ENCODE assay signal across 20 cellular contexts in genomic region chr3:15204005-15204404, GRCh38. TPM values are rescaled to one million over a fixed set of nuclear protein-coding genes. Genes with fewer than 3 reads are reported as not detected.
DNase-seq lines count a peak whose midpoint lies in the region; ATAC-seq and TF ChIP-seq lines count a peak whose summit lies in the region.
"Had no signal": no experiment of that assay in that cellular context is flagged by ENCODE, and none has a peak within 500 bp of the region (broad histone marks: within the 10 kb centered on the region; RNA-seq: fewer than 3 reads in every experiment).

No MANE protein-coding gene starts in this region.

- H2BK12ac ChIP-seq in neuronal stem cell (ENCODE audit: low read length), result no peak overlapping the region

- DNase-seq in EH (ENCODE audit: low read depth), result peak; percentile 52
- DNase-seq in NB4 (ENCODE audit: low read depth), result peak; percentile 15
- DNase-seq in fibroblast of mammary gland (ENCODE audit: low read depth), result peak; percentile 34
- no peak for DNase-seq in neuronal stem cell (ENCODE audit: low spot score)
- DNase-seq in breast epithelium (ENCODE audit: low spot score in 2 of 2), result no peak
- DNase-seq in NCI-H226, result no peak
- no peak for DNase-seq in NOMO-1 treated with DMSO at 0.1 percent for 48 hours (lab: John Stamatoyannopoulos, UW; ENCODE audit: unreplicated experiment)
- DNase-seq: activated CD4-positive, CD25-positive, alpha-beta regulatory T cell treated with anti-CD3 and anti-CD28 coated beads, Interleukin-2, amount 50 U/mL, for 72 hours; aorta; DMS 273 treated with DMSO at 0.1 percent for 48 hours; glutamatergic neuron; Kasumi-1; NCI-H1417 treated with DMSO at 0.1 percent for 48 hours; NCI-H2227 treated with DMSO at 0.1 percent for 48 hours; NK-92 treated with Interleukin-12 subunit alpha and Interleukin-12 subunit beta, amount 100 ng/mL, for 24 hours; SHP77 treated with DMSO at 0.1 percent for 48 hours; stimulated activated CD4-positive, alpha-beta T cell treated with anti-CD3 and anti-CD28 coated beads, Interleukin-2, amount 100 ng/mL, for 24 hours had no signal

- no peak overlapping the region for H3K4me2 ChIP-seq in neuronal stem cell (ENCODE audit: insufficient read depth, low read length, poor library complexity, severe bottlenecking)

- H3K4me3 ChIP-seq in NB4 (ENCODE audit: low read depth, low read length), result no peak overlapping the region
- H3K4me3 ChIP-seq in fibroblast of mammary gland (ENCODE audit: control insufficient read depth, low read depth, low read length), result no peak overlapping the region
- no peak overlapping the region for H3K4me3 ChIP-seq in neuronal stem cell (ENCODE audit: low read length in 2 of 2)
- H3K4me3 ChIP-seq in breast epithelium, result no peak overlapping the region
- H3K4me3 ChIP-seq: right atrium auricular region had no signal

- H3K9me3 ChIP-seq in neuronal stem cell (replicated peaks in 1 of 2; ENCODE audit: control insufficient read depth in 2 of 2, insufficient read depth in 1 of 2, low read depth in 1 of 2, low read length in 2 of 2) (no peaks in the 10 kb centered on the region), breast epithelium (no peaks in the 10 kb centered on the region)
- H3K9me3 ChIP-seq: neutrophil, right atrium auricular region had no signal

- TF ChIP-seq POLR2A in NB4 (IDR thresholded peaks at IDR 0.05; ENCODE audit: extremely low read depth, insufficient read length) (no peak), breast epithelium (IDR thresholded peaks at IDR 0.05) (no peak)

- no peak overlapping the region for H3K18ac ChIP-seq in neuronal stem cell (ENCODE audit: low read length)

- no peak overlapping the region for H3K14ac ChIP-seq in neuronal stem cell (ENCODE audit: low read length)

- H2AFZ ChIP-seq in neuronal stem cell (ENCODE audit: low read length), result no peak overlapping the region

- peaks cover 0 to 7% of the 10 kb centered on the region in 2 donors for H3K4me1 ChIP-seq in neuronal stem cell (ENCODE audit: control insufficient read depth in 2 of 2, insufficient read depth in 1 of 2, low read depth in 1 of 2, low read length in 2 of 2)
- peaks cover 0 to 8% of the 10 kb centered on the region in 2 donors for H3K4me1 ChIP-seq in breast epithelium

- intact Hi-C loops in breast epithelium (cut with DNase I; ENCODE audit: low total_unique reads), result loop anchor here (10.0 kb wide), 1 partner anchor 259 kb away; the partner anchor contains the start of gene NR2C2

- H3K9ac ChIP-seq in neuronal stem cell (ENCODE audit: low read depth, low read length, poor library complexity), result no peak overlapping the region

- TF ChIP-seq CTCF in NB4 (IDR thresholded peaks at IDR 0.05; ENCODE audit: low read depth, low read length), result no peak
- TF ChIP-seq CTCF in fibroblast of mammary gland (conservative IDR thresholded peaks at IDR 0.05; ENCODE audit: control insufficient read depth, insufficient read depth, low read depth, low read length), result no peak
- no peak for TF ChIP-seq CTCF in breast epithelium (IDR thresholded peaks at IDR 0.05)

- H3K27me3 ChIP-seq in neuronal stem cell (ENCODE audit: control insufficient read depth in 3 of 3, insufficient read depth in 3 of 3, low read depth in 1 of 3, low read length in 3 of 3) (peaks cover 0 to under 1% (median 0%) of the 10 kb centered on the region in 3 experiments), breast epithelium (no peaks in the 10 kb centered on the region)
- H3K27me3 ChIP-seq: neutrophil, right atrium auricular region had no signal

- H2BK15ac ChIP-seq in neuronal stem cell (ENCODE audit: low read length), result no peak overlapping the region

- no peak for ATAC-seq in HG02763 (IDR thresholded peaks at IDR 0.05; ENCODE audit: unreplicated experiment)

- H3K36me3 ChIP-seq in neuronal stem cell (replicated peaks in 1 of 2; ENCODE audit: control insufficient read depth in 2 of 2, insufficient read depth in 2 of 2, low read length in 2 of 2), result peaks cover 0 to 9% of the 10 kb centered on the region in 2 donors
- no peaks in the 10 kb centered on the region for H3K36me3 ChIP-seq in breast epithelium
- H3K36me3 ChIP-seq: neutrophil, right atrium auricular region had no signal

- H3K27ac ChIP-seq in neuronal stem cell (replicated peaks; ENCODE audit: low read length) (no peak overlapping the region), breast epithelium (no peak overlapping the region)
- H3K27ac ChIP-seq: neutrophil had no signal

- H2BK5ac ChIP-seq in neuronal stem cell (ENCODE audit: low read length), result no peak overlapping the region

- WGBS in neuronal stem cell (ENCODE audit: extremely low coverage in 2 of 2, insufficient read length in 2 of 2, insufficient replicate concordance in 1 of 2), 2 donors, result no CpG with 5 or more reads among the region's 3 CpGs

- no peak overlapping the region for H2BK120ac ChIP-seq in neuronal stem cell (ENCODE audit: low read depth, low read length)

- H3K79me1 ChIP-seq in neuronal stem cell (ENCODE audit: low read depth, low read length), result no peaks in the 10 kb centered on the region

- no peak overlapping the region for H4K91ac ChIP-seq in neuronal stem cell (ENCODE audit: low read depth, low read length, poor library complexity)

- H3K4ac ChIP-seq in neuronal stem cell (ENCODE audit: low read length), result no peak overlapping the region

- no peak overlapping the region for H2AK5ac ChIP-seq in neuronal stem cell (ENCODE audit: low read depth, low read length)

- H4K8ac ChIP-seq in neuronal stem cell (ENCODE audit: low read depth, low read length), result no peak overlapping the region

- peak overlapping the region; percentile 52 for H3K23ac ChIP-seq in neuronal stem cell (ENCODE audit: low read depth, low read length, poor library complexity)

RNA-seq across cellular contexts. Expression of gene CAPN7, which starts 2.0 kb away (rescaled TPM):
- polyA plus RNA-seq in neuronal stem cell (2013, experiment 1 of 2), result 19.2 TPM
- 19.6 TPM for polyA plus RNA-seq in neuronal stem cell (2013, experiment 2 of 2)
- 100 to 1,000 TPM in 1 of 3 donors, 10 to 100 TPM in 2; 79.0 to 112 (median 91.4) TPM for total RNA-seq in breast epithelium

Comparison
In these comparisons a context has a peak if more than half of its experiments do, and no peak if none do; other contexts are left out.
1. DNase-seq: peak in EH (single experiment), NB4 (single experiment) and fibroblast of mammary gland (single experiment); none in neuronal stem cell (single experiment), breast epithelium (0 of 2), NCI-H226 (single experiment) and NOMO-1 treated with DMSO at 0.1 percent for 48 hours (single experiment).